10 cellular contexts compared by ENCODE assay signal in genomic region chrX:7500386-7500785, GRCh38.
"Had no signal": no experiment of that assay in that cellular context is flagged by ENCODE, and none has a peak within 500 bp of the region (broad histone marks: within the 10 kb centered on the region; RNA-seq: fewer than 3 reads in every experiment).

No MANE protein-coding gene starts in this region.

- H3K27ac ChIP-seq: HL-60 had no signal

- H3K9me3 Mint-ChIP-seq: HFFc6 had no signal

- H3K27ac Mint-ChIP-seq: HFFc6, IgD-negative memory B cell had no signal

- FAIRE-seq: HepG2, K562 had no signal

- H3K4me3 Mint-ChIP-seq: HFFc6, IgD-negative memory B cell had no signal

- H3K36me3 ChIP-seq: HAP-1 had no signal

- H3K36me3 Mint-ChIP-seq: IgD-negative memory B cell had no signal

- H3K9me3 ChIP-seq: HAP-1 had no signal

- DNase-seq: GOT3, H7, HFFc6, KG1 had no signal

- H3K4me3 ChIP-seq: HAP-1, K562 had no signal

- H3K4me1 ChIP-seq: HAP-1 had no signal

- ATAC-seq: HCT116, HepG2, K562 had no signal
